Comparison of ENCODE assay signal across 25 cellular contexts in genomic region chr11:76740772-76741171, GRCh38. TPM values are rescaled to one million over a fixed set of nuclear protein-coding genes. Genes with fewer than 3 reads are reported as not detected.
"Had no signal": no experiment of that assay in that cellular context is flagged by ENCODE, and none has a peak within 500 bp of the region (broad histone marks: within the 10 kb centered on the region; RNA-seq: fewer than 3 reads in every experiment).

No MANE protein-coding gene starts in this region.

- H3K9me3 Mint-ChIP-seq: nephron; stimulated activated naive B cell treated with anti-CD40 and anti-IgM and Interleukin-4, amounts not matched to agents 10 μg/mL and 1 μg/mL and 100 μg/mL, for 72 hours; stimulated activated naive CD8-positive, alpha-beta T cell treated with anti-CD3 and anti-CD28 coated beads, Interleukin-15, Interleukin-2, amounts not matched to agents 100 ng/mL and 50 ng/mL, for 24 hours had no signal

- H3K4me3 Mint-ChIP-seq: naive thymus-derived CD4-positive, alpha-beta T cell; nephron; stimulated activated naive B cell treated with anti-CD40 and anti-IgM and Interleukin-4, amounts not matched to agents 10 μg/mL and 1 μg/mL and 100 μg/mL, for 72 hours; stimulated activated naive CD8-positive, alpha-beta T cell treated with anti-CD3 and anti-CD28 coated beads, Interleukin-15, Interleukin-2, amounts not matched to agents 100 ng/mL and 50 ng/mL, for 24 hours had no signal

- H3K4me1 Mint-ChIP-seq: stimulated activated naive B cell treated with anti-CD40 and anti-IgM and Interleukin-4, amounts not matched to agents 10 μg/mL and 1 μg/mL and 100 μg/mL, for 72 hours had no signal

- H3K9me3 ChIP-seq: esophagus squamous epithelium, gastroesophageal sphincter, heart left ventricle, right lobe of liver, thyroid gland, vagina had no signal

- DNase-seq: dermis blood vessel endothelial cell; effector memory CD4-positive, alpha-beta T cell; esophagus squamous epithelium; foreskin keratinocyte; heart left ventricle; kidney; mesendoderm; midbrain; naive thymus-derived CD4-positive, alpha-beta T cell; nucleus accumbens; retina; right lobe of liver; small intestine; stimulated activated CD4-positive, alpha-beta T cell treated with anti-CD3 and anti-CD28 coated beads, Interleukin-15, amount 100 ng/mL, for 24 hours; stimulated activated CD4-positive, alpha-beta T cell treated with anti-CD3 and anti-CD28 coated beads, Interleukin-2, amount 100 ng/mL, for 48 hours; stimulated activated naive B cell treated with anti-CD40 and anti-IgM and Interleukin-4, amounts not matched to agents 10 μg/mL and 1 μg/mL and 100 μg/mL, for 72 hours; thyroid gland; trophoblast cell had no signal

- H3K27ac Mint-ChIP-seq: naive thymus-derived CD4-positive, alpha-beta T cell; nephron; stimulated activated naive B cell treated with anti-CD40 and anti-IgM and Interleukin-4, amounts not matched to agents 10 μg/mL and 1 μg/mL and 100 μg/mL, for 72 hours; stimulated activated naive CD8-positive, alpha-beta T cell treated with anti-CD3 and anti-CD28 coated beads, Interleukin-15, Interleukin-2, amounts not matched to agents 100 ng/mL and 50 ng/mL, for 24 hours had no signal

- H3K36me3 ChIP-seq: esophagus squamous epithelium, gastroesophageal sphincter, heart left ventricle, right lobe of liver, thyroid gland, vagina had no signal

- H2AFZ ChIP-seq: hepatocyte had no signal

- H3K36me3 Mint-ChIP-seq: naive thymus-derived CD4-positive, alpha-beta T cell; stimulated activated naive B cell treated with anti-CD40 and anti-IgM and Interleukin-4, amounts not matched to agents 10 μg/mL and 1 μg/mL and 100 μg/mL, for 72 hours had no signal

- H3K4me3 ChIP-seq: coronary artery, esophagus squamous epithelium, gastroesophageal sphincter, heart left ventricle, hepatocyte, lung, right lobe of liver, thyroid gland, vagina had no signal

- H3K4me1 ChIP-seq: foreskin keratinocyte had no signal

- H3K27ac ChIP-seq: coronary artery, esophagus squamous epithelium, foreskin keratinocyte, gastroesophageal sphincter, heart left ventricle, hepatocyte, right lobe of liver, thyroid gland had no signal

- H3K27me3 ChIP-seq: esophagus squamous epithelium, foreskin keratinocyte, gastroesophageal sphincter, heart left ventricle, hepatocyte, right lobe of liver, thyroid gland, vagina had no signal

- H3K79me2 ChIP-seq: hepatocyte had no signal

- H3K4me2 ChIP-seq: hepatocyte had no signal

RNA-seq across cellular contexts. Expression of gene TSKU, which starts 42.4 kb away (rescaled TPM):
- polyA plus RNA-seq: naive thymus-derived CD4-positive, alpha-beta T cell had no signal
